ENCODE assay signal across 19 cellular contexts in the genomic region with DNA sequence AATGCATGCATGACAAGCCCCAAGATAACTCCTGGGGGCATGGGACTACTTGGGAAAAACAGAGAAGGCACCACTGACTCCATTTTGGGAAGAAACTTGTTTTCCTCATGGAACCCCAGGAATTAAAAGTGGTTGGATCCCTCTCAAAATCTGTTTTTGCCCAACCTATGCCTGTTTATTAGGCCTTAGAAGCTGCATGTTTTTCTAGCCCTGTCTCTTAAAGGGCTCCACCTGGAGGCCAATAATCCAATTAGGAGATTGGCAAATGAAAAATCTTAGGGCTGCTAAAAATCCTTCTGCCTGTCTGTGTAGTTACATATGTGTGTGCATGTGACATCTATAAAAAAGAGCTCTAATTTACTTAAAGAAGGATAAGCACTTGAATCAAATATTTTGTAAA. TPM values are rescaled to one million over a fixed set of nuclear protein-coding genes. Genes with fewer than 3 reads are reported as not detected.
DNase-seq lines count a peak whose midpoint lies in the region; ATAC-seq and TF ChIP-seq lines count a peak whose summit lies in the region.
"Had no signal": no experiment of that assay in that cellular context is flagged by ENCODE, and none has a peak within 500 bp of the region (broad histone marks: within the 10 kb centered on the region; RNA-seq: fewer than 3 reads in every experiment).

No MANE protein-coding gene starts in this region.

- H3K36me3 Mint-ChIP-seq in CD4-positive, alpha-beta memory T cell = peaks cover 58 to 66% of the 10 kb centered on the region in 2 donors

- no peak overlapping the region for H3K27ac ChIP-seq in HCT116 (ENCODE audit: low read depth, low read length)
- no peak overlapping the region for H3K27ac ChIP-seq in OCI-LY7 (ENCODE audit: low read depth, low read length, poor library complexity, severe bottlenecking)
- no peak overlapping the region for H3K27ac ChIP-seq in foreskin keratinocyte
- no peak overlapping the region for H3K27ac ChIP-seq in CD4-positive, alpha-beta memory T cell (ENCODE audit: low read depth, low read length)
- H3K27ac ChIP-seq: A549, transverse colon had no signal

- intact Hi-C loops in HCT116 (cut with micrococcal nuclease) (no loop called here), OCI-LY7 (cut with micrococcal nuclease; ENCODE audit: unreplicated experiment) (no loop called here), sciatic nerve (cut with DNase I) (no loop called here)
- intact Hi-C loops in CD4-positive, alpha-beta memory T cell (cut with micrococcal nuclease) = no loop called here

- H3K36me3 ChIP-seq in HCT116 (ENCODE audit: control insufficient read depth in 1 of 2, insufficient read depth in 2 of 2, low read length in 2 of 2) (peaks cover 10 to 73% of the 10 kb centered on the region in 2 experiments), OCI-LY7 (ENCODE audit: insufficient read depth, low read length) (peaks cover 99% of the 10 kb centered on the region)
- peaks cover 20% of the 10 kb centered on the region for H3K36me3 ChIP-seq in CD4-positive, alpha-beta memory T cell (ENCODE audit: insufficient read depth, low read length)

- H3K79me2 ChIP-seq in HCT116 (ENCODE audit: insufficient read depth, low read length) = peaks cover 3% of the 10 kb centered on the region; the same call in 1 of the 2 replicates
- H3K79me2 ChIP-seq in OCI-LY7 (ENCODE audit: insufficient read depth, low read depth, low read length) = no peaks in the 10 kb centered on the region

- H4K20me1 ChIP-seq in HCT116 (ENCODE audit: insufficient read depth) (no peaks in the 10 kb centered on the region), OCI-LY7 (ENCODE audit: insufficient read depth, low read length) (no peaks in the 10 kb centered on the region)

- H3K4me1 ChIP-seq in HCT116 (ENCODE audit: control insufficient read depth in 1 of 2, insufficient read depth in 2 of 2, low read length in 2 of 2) (peaks cover 4 to 15% of the 10 kb centered on the region in 2 experiments; a peak in 3 of 4 replicates), OCI-LY7 (ENCODE audit: insufficient read depth, low read length, poor library complexity, severe bottlenecking) (no peaks in the 10 kb centered on the region), foreskin keratinocyte (no peaks in the 10 kb centered on the region)
- no peaks in the 10 kb centered on the region for H3K4me1 ChIP-seq in CD4-positive, alpha-beta memory T cell (ENCODE audit: insufficient read depth, low read length)
- H3K4me1 ChIP-seq: A549, transverse colon had no signal

- H3K9me3 ChIP-seq in HCT116 (ENCODE audit: control insufficient read depth in 1 of 2, insufficient read depth in 1 of 2, low read depth in 1 of 2, low read length in 2 of 2) (peaks cover 11 to 15% of the 10 kb centered on the region in 2 experiments; a peak in 3 of 4 replicates), OCI-LY7 (ENCODE audit: low read length) (peaks cover 20% of the 10 kb centered on the region; the same call in 1 of the 2 replicates)
- H3K9me3 ChIP-seq in CD4-positive, alpha-beta memory T cell (ENCODE audit: control insufficient read depth in 1 of 2, low read length in 2 of 2) = no peaks in the 10 kb centered on the region

- peaks cover 0 to 5% (median 1%) of the 10 kb centered on the region in 4 donors for H3K4me1 Mint-ChIP-seq in CD4-positive, alpha-beta memory T cell
- H3K4me1 Mint-ChIP-seq: nephron had no signal

- RAD21 ChIA-PET in HCT116 (lab: Charles Lee; ENCODE audit: low non-redundant PET in 1 of 2, low total read pairs in 2 of 2, uncharacterized antibody in 2 of 2, unreplicated experiment in 2 of 2) = no interaction called here

- H3K9me2 ChIP-seq in HCT116 (ENCODE audit: insufficient read depth) (no peaks in the 10 kb centered on the region), OCI-LY7 (ENCODE audit: insufficient read depth, low read length) (no peaks in the 10 kb centered on the region)

- no peak for TF ChIP-seq RAD21 in HCT116 (IDR thresholded peaks at IDR 0.05; ENCODE audit: low read depth)

- TF ChIP-seq POLR2A in HCT116 (IDR thresholded peaks at IDR 0.05; ENCODE audit: borderline replicate concordance, extremely low read depth, insufficient read depth, insufficient read length) = no peak

- peak; percentile 1 for DNase-seq in NOMO-1 treated with dmso at 0.1 percent for 144 hours (lab: John Stamatoyannopoulos, UW; ENCODE audit: unreplicated experiment)
- no peak for DNase-seq in NOMO-1 treated with DMSO at 0.1 percent for 48 hours (lab: John Stamatoyannopoulos, UW; ENCODE audit: unreplicated experiment)
- DNase-seq in HCT116 (ENCODE audit: low read depth, low spot score) = no peak
- DNase-seq in OCI-LY7 (ENCODE audit: low spot score) = no peak
- no peak for DNase-seq in foreskin keratinocyte
- no peak for DNase-seq in sciatic nerve (ENCODE audit: low spot score)
- no peak for DNase-seq in CD4-positive, alpha-beta memory T cell
- DNase-seq in stimulated activated CD4-positive, alpha-beta T cell treated with anti-CD3 and anti-CD28 coated beads, Interleukin-2, amount 100 ng/mL, for 24 hours = no peak
- DNase-seq: activated gamma-delta T cell; central memory CD4-positive, alpha-beta T cell; KG1; midbrain; NCI-H1417; NCI-H748 treated with DMSO at 0.1 percent for 48 hours; stimulated activated naive CD8-positive, alpha-beta T cell treated with anti-CD3 and anti-CD28 coated beads, Interleukin-15, Interleukin-2, amounts not matched to agents 100 U/mL and 50 U/mL, for 24 hours; transverse colon had no signal

- peak overlapping the region in 2 of 7 donors; percentile 3 to 50 for H3K27ac Mint-ChIP-seq in CD4-positive, alpha-beta memory T cell
- H3K27ac Mint-ChIP-seq: nephron had no signal

- TF ChIP-seq CTCF in HCT116 (IDR thresholded peaks at IDR 0.05 in 2 of 3, conservative IDR thresholded peaks at IDR 0.05 in 1 of 3; ENCODE audit: borderline replicate concordance in 1 of 3, insufficient read depth in 1 of 3, low read depth in 2 of 3, low read length in 2 of 3) (peak in 2 of 3 experiments; percentile 22 to 38; a peak in 1 of 6 replicates), OCI-LY7 (conservative IDR thresholded peaks at IDR 0.05; ENCODE audit: low read length) (peak; percentile 68), foreskin keratinocyte (conservative IDR thresholded peaks at IDR 0.05) (peak; percentile 20)

- no peaks in the 10 kb centered on the region for H3K27me3 Mint-ChIP-seq in CD4-positive, alpha-beta memory T cell

- H3K9me3 Mint-ChIP-seq in CD4-positive, alpha-beta memory T cell = peaks cover 0 to 39% (median 10%) of the 10 kb centered on the region in 8 donors

- no peak for ATAC-seq in HCT116
- no peak for ATAC-seq in foreskin keratinocyte
- ATAC-seq in sciatic nerve = no peak
- ATAC-seq: A549; SK-N-SH treated with all-trans-retinoic acid at 6 μM for 48 hours; stimulated activated naive CD8-positive, alpha-beta T cell treated with anti-CD3 and anti-CD28 coated beads, Interleukin-15, Interleukin-2, amounts not matched to agents 100 U/mL and 50 U/mL, for 24 hours had no signal

- CTCF ChIA-PET in HCT116 (lab: Charles Lee) = interaction anchor here (0.6 to 1.5 kb wide), 4 partner anchors 30 to 269 kb away, joined by 3 to 4 read pairs (median 3); partner anchors contain the start of gene NUDT15
- CTCF ChIA-PET in OCI-LY7 (lab: Charles Lee; ENCODE audit: unreplicated experiment) = no interaction called here
- CTCF ChIA-PET in CD4-positive, alpha-beta memory T cell (lab: Charles Lee; ENCODE audit: partially characterized antibody) = no interaction called here

- H3K4me3 Mint-ChIP-seq in CD4-positive, alpha-beta memory T cell = no peak overlapping the region
- H3K4me3 Mint-ChIP-seq: nephron had no signal

- BruUV-seq in HCT116 (replicated peaks; lab: Mats Ljungman, UMichigan) (no TSS peak), OCI-LY7 (replicated peaks; lab: Mats Ljungman, UMichigan) (no TSS peak)

- no peak overlapping the region for H3K4me3 ChIP-seq in HCT116 (replicated peaks in 1 of 2; ENCODE audit: low read depth in 1 of 2, low read length in 2 of 2)
- H3K4me3 ChIP-seq in OCI-LY7 (ENCODE audit: low read depth, low read length, poor library complexity, severe bottlenecking) = no peak overlapping the region
- H3K4me3 ChIP-seq in CD4-positive, alpha-beta memory T cell (ENCODE audit: low read length in 2 of 2) = no peak overlapping the region
- H3K4me3 ChIP-seq: A549, transverse colon had no signal

- H3K27me3 ChIP-seq in HCT116 (ENCODE audit: insufficient read depth, low read length) (no peaks in the 10 kb centered on the region), foreskin keratinocyte (no peaks in the 10 kb centered on the region)
- H3K27me3 ChIP-seq in CD4-positive, alpha-beta memory T cell (ENCODE audit: insufficient read depth, low read length) = no peaks in the 10 kb centered on the region
- H3K27me3 ChIP-seq: transverse colon had no signal

- no peak overlapping the region for H3K9ac ChIP-seq in HCT116 (ENCODE audit: low read length)

- H2AFZ ChIP-seq in HCT116 (ENCODE audit: low read depth, low read length, poor library complexity, severe bottlenecking) = no peak overlapping the region
- no peak overlapping the region for H2AFZ ChIP-seq in OCI-LY7 (ENCODE audit: low read length)

- H3K4me2 ChIP-seq in HCT116 (ENCODE audit: low read length) (no peak overlapping the region), OCI-LY7 (ENCODE audit: low read length) (no peak overlapping the region)
- H3K4me2 ChIP-seq: A549 had no signal

- POLR2A ChIA-PET in HCT116 (lab: Charles Lee) = no interaction called here
- POLR2A ChIA-PET in OCI-LY7 (lab: Charles Lee) = interaction anchor here (0.7 kb wide), 2 partner anchors 172 to 763 kb away, joined by 3 to 4 read pairs; no protein-coding TSS in a partner anchor
- POLR2A ChIA-PET in CD4-positive, alpha-beta memory T cell (lab: Charles Lee; ENCODE audit: partially characterized antibody) = no interaction called here

TF ChIP-seq in HCT116, 20 proteins besides CTCF, POLR2A, EP300 and RAD21 (continues in another document):
- no peak for TF ChIP-seq POLR2AphosphoS5 (IDR thresholded peaks at IDR 0.05; ENCODE audit: low read depth, low read length)
- TF ChIP-seq EZH2 (IDR thresholded peaks at IDR 0.05) = no peak
- no peak for TF ChIP-seq JUND (IDR thresholded peaks at IDR 0.05)
- no peak for TF ChIP-seq ELF1 (IDR thresholded peaks at IDR 0.05; ENCODE audit: borderline replicate concordance, low read depth)

RNA-seq across cellular contexts. Expression of gene MED4, which starts 26.9 kb away (rescaled TPM):
- total RNA-seq in HCT116 (2021; ENCODE audit: unreplicated experiment) (46.9 TPM), OCI-LY7 (2022) (53.1 and 57.0 TPM in 2 replicates), foreskin keratinocyte (35.3 and 37.4 TPM in 2 replicates), sciatic nerve (46.4 TPM)
- polyA plus RNA-seq in HCT116 (2012) = 35.5 and 36.6 TPM in 2 replicates
- 25.2 and 31.1 TPM in 2 replicates for total RNA-seq in OCI-LY7 (2014; rRNA removed; shearing (Covaris generic))
- polyA plus RNA-seq in foreskin keratinocyte = 39.1 and 41.7 TPM in 2 replicates
- 10 to 100 TPM; 50.6 to 53.5 TPM for total RNA-seq in CD4-positive, alpha-beta memory T cell
- 100 to 1,000 TPM in 1 of 2 donors, 10 to 100 TPM in 1; 89.0 to 132 TPM for polyA plus RNA-seq in CD4-positive, alpha-beta memory T cell

RNA-seq across cellular contexts. Expression of gene NUDT15, which starts 30.5 kb away (rescaled TPM):
- 38.6 TPM for total RNA-seq in HCT116 (2021; ENCODE audit: unreplicated experiment)
- 12.1 and 19.1 TPM in 2 replicates for polyA plus RNA-seq in HCT116 (2012)
- 19.3 and 26.8 TPM in 2 replicates for total RNA-seq in OCI-LY7 (2014; rRNA removed; shearing (Covaris generic))
- total RNA-seq in OCI-LY7 (2022) = 15.9 and 17.8 TPM in 2 replicates
- 42.8 and 52.9 TPM in 2 replicates for total RNA-seq in foreskin keratinocyte
- polyA plus RNA-seq in foreskin keratinocyte = 38.6 and 52.2 TPM in 2 replicates
- 6.9 TPM for total RNA-seq in sciatic nerve
- total RNA-seq in CD4-positive, alpha-beta memory T cell = 1 to 10 TPM; 5.6 to 6.3 TPM
- polyA plus RNA-seq in CD4-positive, alpha-beta memory T cell = 10 to 100 TPM in 1 of 2 donors, 1 to 10 TPM in 1; 9.8 to 19.7 TPM
